ENCODE assay signal across 17 cellular contexts in the genomic region with DNA sequence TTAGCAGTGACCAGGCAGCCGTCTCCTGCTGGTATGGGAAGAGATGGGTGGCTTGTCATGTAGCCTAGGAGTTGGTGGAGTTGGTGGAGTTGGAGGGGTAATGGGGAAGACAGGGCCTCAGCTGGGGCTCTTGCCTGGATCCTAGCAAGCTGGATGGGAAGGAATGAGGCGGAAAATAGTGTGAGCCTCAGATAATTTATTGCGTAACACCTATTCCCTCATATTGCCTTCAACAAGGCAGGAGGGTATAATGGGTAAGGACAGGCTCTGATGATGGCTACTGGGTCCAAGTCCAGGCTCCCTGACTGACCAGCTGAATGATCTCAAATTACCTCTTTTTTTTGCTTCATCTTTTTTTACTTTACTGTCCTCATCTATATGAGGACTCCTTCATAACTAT. TPM values are rescaled to one million over a fixed set of nuclear protein-coding genes. Genes with fewer than 3 reads are reported as not detected.
DNase-seq lines count a peak whose midpoint lies in the region; ATAC-seq and TF ChIP-seq lines count a peak whose summit lies in the region.
"Had no signal": no experiment of that assay in that cellular context is flagged by ENCODE, and none has a peak within 500 bp of the region (broad histone marks: within the 10 kb centered on the region; RNA-seq: fewer than 3 reads in every experiment).

No MANE protein-coding gene starts in this region.

- ATAC-seq in T-helper 17 cell (no peak), HG03342 (IDR thresholded peaks at IDR 0.05; ENCODE audit: unreplicated experiment) (no peak)
- ATAC-seq: esophagus mucosa, lower lobe of right lung had no signal

- H3K4me3 ChIP-seq in esophagus muscularis mucosa, result no peak overlapping the region
- no peak overlapping the region for H3K4me3 ChIP-seq in sigmoid colon
- H3K4me3 ChIP-seq: lower lobe of right lung had no signal

- no peaks in the 10 kb centered on the region for H3K9me3 Mint-ChIP-seq in activated naive CD4-positive, alpha-beta T cell treated with anti-CD3 and anti-CD28 coated beads for 36 hours

- H3K4me1 ChIP-seq in esophagus muscularis mucosa, result peaks cover 88 to 95% (median 89%) of the 10 kb centered on the region in 4 donors
- H3K4me1 ChIP-seq in sigmoid colon, result peaks cover 0 to 94% (median 71%) of the 10 kb centered on the region in 4 donors

- no peak for TF ChIP-seq CTCF in esophagus muscularis mucosa (IDR thresholded peaks at IDR 0.05)
- no peak for TF ChIP-seq CTCF in sigmoid colon (IDR thresholded peaks at IDR 0.05)

- no peak overlapping the region for H3K4me3 Mint-ChIP-seq in activated naive CD4-positive, alpha-beta T cell treated with anti-CD3 and anti-CD28 coated beads for 36 hours
- no peak overlapping the region for H3K4me3 Mint-ChIP-seq in T-helper 17 cell

- H3K4me1 Mint-ChIP-seq in activated naive CD4-positive, alpha-beta T cell treated with anti-CD3 and anti-CD28 coated beads for 36 hours (ENCODE audit: low read depth), result peaks cover 36% of the 10 kb centered on the region
- H3K4me1 Mint-ChIP-seq in T-helper 17 cell, result peaks cover 26% of the 10 kb centered on the region

- H3K9me3 ChIP-seq in T-helper 17 cell (ENCODE audit: control insufficient read depth, low read length, poor library complexity, severe bottlenecking), result no peaks in the 10 kb centered on the region
- no peaks in the 10 kb centered on the region for H3K9me3 ChIP-seq in esophagus muscularis mucosa
- H3K9me3 ChIP-seq in sigmoid colon, result no peaks in the 10 kb centered on the region
- H3K9me3 ChIP-seq: lower lobe of right lung had no signal

- peak overlapping the region; percentile 14 for H3K27ac Mint-ChIP-seq in activated naive CD4-positive, alpha-beta T cell treated with anti-CD3 and anti-CD28 coated beads for 36 hours
- peak overlapping the region; percentile 97 for H3K27ac Mint-ChIP-seq in T-helper 17 cell

- TF ChIP-seq EP300 in esophagus muscularis mucosa (IDR thresholded peaks at IDR 0.05), result no peak
- no peak for TF ChIP-seq EP300 in sigmoid colon (IDR thresholded peaks at IDR 0.05)

- H3K36me3 ChIP-seq in esophagus muscularis mucosa (peaks cover 26 to 53% (median 39%) of the 10 kb centered on the region in 4 donors), sigmoid colon (peaks cover 21 to 38% (median 33%) of the 10 kb centered on the region in 4 donors)

- TF ChIP-seq POLR2A in esophagus muscularis mucosa (IDR thresholded peaks at IDR 0.05; ENCODE audit: low read depth), result no peak
- no peak for TF ChIP-seq POLR2A in sigmoid colon (IDR thresholded peaks at IDR 0.05)

- peak overlapping the region; percentile 5 to 75 (median 64) for H3K27ac ChIP-seq in esophagus muscularis mucosa (replicated peaks in 1 of 4)
- H3K27ac ChIP-seq in sigmoid colon, result peak overlapping the region; percentile 45 to 100 (median 84)
- H3K27ac ChIP-seq: lower lobe of right lung had no signal

- H3K27me3 Mint-ChIP-seq in activated naive CD4-positive, alpha-beta T cell treated with anti-CD3 and anti-CD28 coated beads for 36 hours (ENCODE audit: low read depth), result no peaks in the 10 kb centered on the region
- H3K27me3 Mint-ChIP-seq in T-helper 17 cell, result no peaks in the 10 kb centered on the region

- peaks cover 20% of the 10 kb centered on the region for H3K36me3 Mint-ChIP-seq in activated naive CD4-positive, alpha-beta T cell treated with anti-CD3 and anti-CD28 coated beads for 36 hours (ENCODE audit: low read depth)
- peaks cover 10% of the 10 kb centered on the region for H3K36me3 Mint-ChIP-seq in T-helper 17 cell (ENCODE audit: low read depth)

- intact Hi-C loops in activated naive CD4-positive, alpha-beta T cell treated with anti-CD3 and anti-CD28 coated beads for 36 hours (cut with micrococcal nuclease), result no loop called here
- intact Hi-C loops in esophagus muscularis mucosa (cut with DNase I), result no loop called here
- intact Hi-C loops in sigmoid colon (cut with DNase I), result no loop called here

- H3K27me3 ChIP-seq in esophagus muscularis mucosa (no peaks in the 10 kb centered on the region), sigmoid colon (no peaks in the 10 kb centered on the region)

- DNase-seq in activated naive CD4-positive, alpha-beta T cell treated with anti-CD3 and anti-CD28 coated beads for 36 hours, result no peak
- DNase-seq in activated naive CD4-positive, alpha-beta T cell treated with anti-CD3 and anti-CD28 coated beads, Interleukin-2, amount 50 U/mL, for 16 hours, result no peak
- DNase-seq in T-helper 17 cell (no peak), esophagus muscularis mucosa (ENCODE audit: extremely low spot score) (no peak), sigmoid colon (no peak), activated gamma-delta T cell (lab: John Stamatoyannopoulos, UW) (no peak), H4 (ENCODE audit: low spot score) (no peak)
- DNase-seq: activated CD4-positive, alpha-beta T cell treated with anti-CD3 and anti-CD28 coated beads, Interleukin-2, amount 50 U/mL, for 48 hours; DMS79; lower lobe of right lung; NCI-H774; occipital lobe; RPMI8226; stimulated activated CD4-positive, alpha-beta T cell treated with anti-CD3 and anti-CD28 coated beads, Interleukin-12 subunit alpha, Interleukin-12 subunit beta, amount 100 ng/mL, for 4 hours; T-helper 9 cell had no signal

- 86% methylated on average over 3 of the region's 3 CpGs for WGBS in esophagus muscularis mucosa
- WGBS in sigmoid colon, 2 donors, result 95% methylated on average over 3 of the region's 3 CpGs

- CTCF ChIA-PET in activated naive CD4-positive, alpha-beta T cell treated with anti-CD3 and anti-CD28 coated beads for 36 hours (lab: Charles Lee), result interaction anchor here (0.7 kb wide), 1 partner anchor 18 kb away, joined by 3 read pairs; no protein-coding TSS in a partner anchor

RNA-seq across cellular contexts. Expression of a gene that starts 12.6 kb away (rescaled TPM):
- 100 to 1,000 TPM; 106 TPM for total RNA-seq in activated naive CD4-positive, alpha-beta T cell treated with anti-CD3 and anti-CD28 coated beads for 36 hours
- total RNA-seq in T-helper 17 cell (100 to 1,000 TPM; 173 to 175 TPM), esophagus muscularis mucosa (100 to 1,000 TPM; 162 to 263 (median 225) TPM), sigmoid colon (100 to 1,000 TPM; 104 to 226 (median 129) TPM)
- 10 to 100 TPM; 31.8 to 60.9 (median 57.1) TPM for polyA plus RNA-seq in sigmoid colon
- 59.1 and 79.3 TPM in 2 replicates for total RNA-seq in H4 (2014; rRNA removed; shearing (Covaris generic))

RNA-seq across cellular contexts. Expression of a gene that starts 19.3 kb away (rescaled TPM):
- total RNA-seq in activated naive CD4-positive, alpha-beta T cell treated with anti-CD3 and anti-CD28 coated beads for 36 hours, result 10 to 100 TPM; 35.9 to 37.6 TPM
- total RNA-seq in T-helper 17 cell, result 10 to 100 TPM; 35.0 to 37.8 TPM
- total RNA-seq in esophagus muscularis mucosa, result 100 to 1,000 TPM in 3 of 4 donors, 10 to 100 TPM in 1; 97.9 to 164 (median 122) TPM
- 100 to 1,000 TPM; 108 to 177 (median 129) TPM for total RNA-seq in sigmoid colon
- polyA plus RNA-seq in sigmoid colon, result 100 to 1,000 TPM in 1 of 3 donors, 10 to 100 TPM in 2; 75.1 to 102 (median 80.9) TPM
- 105 and 110 TPM in 2 replicates for total RNA-seq in H4 (2014; rRNA removed; shearing (Covaris generic))

RNA-seq across cellular contexts. Expression of a gene that starts 43.5 kb away (rescaled TPM):
- under 1 TPM in 1 of 2 experiments, not detected in 1; 0.07 TPM for total RNA-seq in activated naive CD4-positive, alpha-beta T cell treated with anti-CD3 and anti-CD28 coated beads for 36 hours
- under 1 TPM in 1 of 2 donors, not detected in 1; 0.25 TPM for total RNA-seq in T-helper 17 cell
- 10 to 100 TPM; 20.7 to 57.4 (median 34.7) TPM for total RNA-seq in esophagus muscularis mucosa
- 10 to 100 TPM in 1 of 4 donors, 1 to 10 TPM in 3; 1.8 to 13.0 (median 4.3) TPM for total RNA-seq in sigmoid colon
- polyA plus RNA-seq in sigmoid colon, result 1 to 10 TPM in 2 of 3 donors, under 1 TPM in 1; 0.60 to 3.2 (median 2.4) TPM
- total RNA-seq in H4 (2014; rRNA removed; shearing (Covaris generic)), result 0.08 and 0.88 TPM in 2 replicates

RNA-seq across cellular contexts. Expression of a gene that starts 55.7 kb away (rescaled TPM):
- 100 to 1,000 TPM; 128 to 133 TPM for total RNA-seq in activated naive CD4-positive, alpha-beta T cell treated with anti-CD3 and anti-CD28 coated beads for 36 hours
- total RNA-seq in T-helper 17 cell (10 to 100 TPM; 74.5 to 76.3 TPM), esophagus muscularis mucosa (100 to 1,000 TPM in 2 of 4 donors, 10 to 100 TPM in 2; 90.3 to 116 (median 104) TPM), sigmoid colon (100 to 1,000 TPM in 1 of 4 donors, 10 to 100 TPM in 3; 77.8 to 104 (median 89.9) TPM)
- polyA plus RNA-seq in sigmoid colon, result 10 to 100 TPM; 25.4 to 52.0 (median 30.6) TPM
- total RNA-seq in H4 (2014; rRNA removed; shearing (Covaris generic)), result 46.2 and 69.8 TPM in 2 replicates
